Comparison of ENCODE assay signal across 1 cellular context in genomic region chr20:41367393-41367695, GRCh38.
TF ChIP-seq lines count a peak whose summit lies in the region.

No MANE protein-coding gene starts in this region.

TF ChIP-seq in HepG2, 621 proteins besides CTCF, POLR2A, EP300 and RAD21:
- TF ChIP-seq NFKB2 (CRISPR knock-in tag; IDR thresholded peaks at IDR 0.05; ENCODE audit: borderline replicate concordance), result no peak
- 0 out of 2 replicates have a peak, but pooled peaks have one; percentile 11 for TF ChIP-seq BORCS8-MEF2B (CRISPR knock-in tag; IDR thresholded peaks at IDR 0.05)
- TF ChIP-seq, protein P1, sequence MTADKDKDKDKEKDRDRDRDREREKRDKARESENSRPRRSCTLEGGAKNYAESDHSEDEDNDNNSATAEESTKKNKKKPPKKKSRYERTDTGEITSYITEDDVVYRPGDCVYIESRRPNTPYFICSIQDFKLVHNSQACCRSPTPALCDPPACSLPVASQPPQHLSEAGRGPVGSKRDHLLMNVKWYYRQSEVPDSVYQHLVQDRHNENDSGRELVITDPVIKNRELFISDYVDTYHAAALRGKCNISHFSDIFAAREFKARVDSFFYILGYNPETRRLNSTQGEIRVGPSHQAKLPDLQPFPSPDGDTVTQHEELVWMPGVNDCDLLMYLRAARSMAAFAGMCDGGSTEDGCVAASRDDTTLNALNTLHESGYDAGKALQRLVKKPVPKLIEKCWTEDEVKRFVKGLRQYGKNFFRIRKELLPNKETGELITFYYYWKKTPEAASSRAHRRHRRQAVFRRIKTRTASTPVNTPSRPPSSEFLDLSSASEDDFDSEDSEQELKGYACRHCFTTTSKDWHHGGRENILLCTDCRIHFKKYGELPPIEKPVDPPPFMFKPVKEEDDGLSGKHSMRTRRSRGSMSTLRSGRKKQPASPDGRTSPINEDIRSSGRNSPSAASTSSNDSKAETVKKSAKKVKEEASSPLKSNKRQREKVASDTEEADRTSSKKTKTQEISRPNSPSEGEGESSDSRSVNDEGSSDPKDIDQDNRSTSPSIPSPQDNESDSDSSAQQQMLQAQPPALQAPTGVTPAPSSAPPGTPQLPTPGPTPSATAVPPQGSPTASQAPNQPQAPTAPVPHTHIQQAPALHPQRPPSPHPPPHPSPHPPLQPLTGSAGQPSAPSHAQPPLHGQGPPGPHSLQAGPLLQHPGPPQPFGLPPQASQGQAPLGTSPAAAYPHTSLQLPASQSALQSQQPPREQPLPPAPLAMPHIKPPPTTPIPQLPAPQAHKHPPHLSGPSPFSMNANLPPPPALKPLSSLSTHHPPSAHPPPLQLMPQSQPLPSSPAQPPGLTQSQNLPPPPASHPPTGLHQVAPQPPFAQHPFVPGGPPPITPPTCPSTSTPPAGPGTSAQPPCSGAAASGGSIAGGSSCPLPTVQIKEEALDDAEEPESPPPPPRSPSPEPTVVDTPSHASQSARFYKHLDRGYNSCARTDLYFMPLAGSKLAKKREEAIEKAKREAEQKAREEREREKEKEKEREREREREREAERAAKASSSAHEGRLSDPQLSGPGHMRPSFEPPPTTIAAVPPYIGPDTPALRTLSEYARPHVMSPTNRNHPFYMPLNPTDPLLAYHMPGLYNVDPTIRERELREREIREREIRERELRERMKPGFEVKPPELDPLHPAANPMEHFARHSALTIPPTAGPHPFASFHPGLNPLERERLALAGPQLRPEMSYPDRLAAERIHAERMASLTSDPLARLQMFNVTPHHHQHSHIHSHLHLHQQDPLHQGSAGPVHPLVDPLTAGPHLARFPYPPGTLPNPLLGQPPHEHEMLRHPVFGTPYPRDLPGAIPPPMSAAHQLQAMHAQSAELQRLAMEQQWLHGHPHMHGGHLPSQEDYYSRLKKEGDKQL (CRISPR knock-in tag; IDR thresholded peaks at IDR 0.05; ENCODE audit: low read depth), result no peak
- no peak for TF ChIP-seq TARDBP (CRISPR knock-in tag; IDR thresholded peaks at IDR 0.05)
- TF ChIP-seq NFIB (CRISPR knock-in tag; IDR thresholded peaks at IDR 0.05; ENCODE audit: borderline replicate concordance), result 0 out of 2 replicates have a peak, but pooled peaks have one; percentile 48
- peak; percentile 77; the same call in 1 of the 2 replicates for TF ChIP-seq EZH2 (conservative IDR thresholded peaks at IDR 0.05; ENCODE audit: low read depth, low read length)
- TF ChIP-seq ZBTB4 (CRISPR knock-in tag; IDR thresholded peaks at IDR 0.05; ENCODE audit: borderline replicate concordance), result 0 out of 2 replicates have a peak, but pooled peaks have one; percentile 10
- TF ChIP-seq MTA1 (CRISPR knock-in tag; IDR thresholded peaks at IDR 0.05; ENCODE audit: borderline replicate concordance), result no peak
TF ChIP-seq in HepG2: peak in this region for 4.
